ENCODE assay signal across 15 cellular contexts in genomic region chr3:16932877-16933276, GRCh38. TPM values are rescaled to one million over a fixed set of nuclear protein-coding genes. Genes with fewer than 3 reads are reported as not detected.
DNase-seq lines count a peak whose midpoint lies in the region; ATAC-seq, FAIRE-seq and TF ChIP-seq lines count a peak whose summit lies in the region.
"Had no signal": no experiment of that assay in that cellular context is flagged by ENCODE, and none has a peak within 500 bp of the region (broad histone marks: within the 10 kb centered on the region; RNA-seq: fewer than 3 reads in every experiment).

No MANE protein-coding gene starts in this region.

- H3K27ac ChIP-seq in colonic mucosa (no peak overlapping the region), GM23338 (ENCODE audit: low read depth) (no peak overlapping the region)

- no peaks in the 10 kb centered on the region for H3K27me3 Mint-ChIP-seq in dendritic cell treated with granulocyte-macrophage colony-stimulating factor and Interleukin-4, amounts not matched to agents 40 ng/mL and 50 ng/mL, for 4 days
- H3K27me3 Mint-ChIP-seq in GM23338 (ENCODE audit: insufficient read depth, low read depth, poor library complexity), result no peaks in the 10 kb centered on the region

- no peaks in the 10 kb centered on the region for H3K79me2 ChIP-seq in GM23338 (replicated peaks; ENCODE audit: insufficient read depth)

- TF ChIP-seq POLR2A in GM12891 (IDR thresholded peaks at IDR 0.05; ENCODE audit: low read depth, low read length), result 0 out of 2 replicates have a peak, but pooled peaks have one; percentile 32

- DNase-seq in GM12891 (ENCODE audit: insufficient read length, low spot score), result no peak
- DNase-seq in colonic mucosa, result no peak
- DNase-seq in GM23338 (ENCODE audit: low spot score), result no peak
- no peak for DNase-seq in NCI-H146 (lab: John Stamatoyannopoulos, UW)
- DNase-seq: activated CD4-positive, alpha-beta T cell treated with anti-CD3 and anti-CD28 coated beads, Interleukin-2, amount 50 U/mL, for 48 hours; GDM1; NCI-H2081 treated with DMSO at 0.1 percent for 48 hours; retina; stimulated activated CD4-positive, alpha-beta T cell treated with anti-CD3 and anti-CD28 coated beads, Interleukin-4, amount 100 ng/mL, for 1 hour; SW 1271 had no signal

- no peak overlapping the region for H3K9ac ChIP-seq in colonic mucosa (ENCODE audit: low read depth in 2 of 2, low read length in 2 of 2)

- H3K27ac Mint-ChIP-seq in dendritic cell treated with granulocyte-macrophage colony-stimulating factor and Interleukin-4, amounts not matched to agents 40 ng/mL and 50 ng/mL, for 4 days, result peak overlapping the region; percentile 30
- no peak overlapping the region for H3K27ac Mint-ChIP-seq in GM23338

- intact Hi-C loops in dendritic cell treated with granulocyte-macrophage colony-stimulating factor and Interleukin-4, amounts not matched to agents 40 ng/mL and 50 ng/mL, for 4 days (cut with micrococcal nuclease), result no loop called here
- intact Hi-C loops in colonic mucosa (cut with DNase I), result no loop called here

- ATAC-seq in GM21360 (IDR thresholded peaks at IDR 0.05; ENCODE audit: unreplicated experiment), result peak; percentile 51
- ATAC-seq in HG03095 (IDR thresholded peaks at IDR 0.05; ENCODE audit: unreplicated experiment), result peak; percentile 60
- no peak for ATAC-seq in GM19467 (IDR thresholded peaks at IDR 0.05; ENCODE audit: unreplicated experiment)
- ATAC-seq in GM23338, result no peak

- no peaks in the 10 kb centered on the region for H3K9me3 ChIP-seq in colonic mucosa

- H3K36me3 ChIP-seq in colonic mucosa (no peaks in the 10 kb centered on the region), GM23338 (ENCODE audit: insufficient read depth) (no peaks in the 10 kb centered on the region)

- H3F3A ChIP-seq in GM23338 (replicated peaks; ENCODE audit: low read depth), result no peaks in the 10 kb centered on the region

- peaks cover 77% of the 10 kb centered on the region for H3K4me1 Mint-ChIP-seq in dendritic cell treated with granulocyte-macrophage colony-stimulating factor and Interleukin-4, amounts not matched to agents 40 ng/mL and 50 ng/mL, for 4 days (ENCODE audit: low read depth)
- H3K4me1 Mint-ChIP-seq in GM23338, result peaks cover 19% of the 10 kb centered on the region

- no peaks in the 10 kb centered on the region for H4K20me1 ChIP-seq in GM23338 (replicated peaks; ENCODE audit: insufficient read depth)

- peak overlapping the region; percentile 46 for H3K4me3 Mint-ChIP-seq in dendritic cell treated with granulocyte-macrophage colony-stimulating factor and Interleukin-4, amounts not matched to agents 40 ng/mL and 50 ng/mL, for 4 days
- H3K4me3 Mint-ChIP-seq in GM23338, result no peak overlapping the region

- no peaks in the 10 kb centered on the region for H3K9me2 ChIP-seq in GM23338 (ENCODE audit: insufficient read depth)

- peaks cover 6% of the 10 kb centered on the region for H3K36me3 Mint-ChIP-seq in dendritic cell treated with granulocyte-macrophage colony-stimulating factor and Interleukin-4, amounts not matched to agents 40 ng/mL and 50 ng/mL, for 4 days (ENCODE audit: low read depth)
- no peaks in the 10 kb centered on the region for H3K36me3 Mint-ChIP-seq in GM23338 (ENCODE audit: low read depth)

- H3K4me1 ChIP-seq in colonic mucosa (no peaks in the 10 kb centered on the region), GM23338 (ENCODE audit: insufficient read depth) (peaks cover 26% of the 10 kb centered on the region; the same call in 1 of the 2 replicates)

- TF ChIP-seq CTCF in colonic mucosa (IDR thresholded peaks at IDR 0.05), result no peak
- no peak for TF ChIP-seq CTCF in GM23338 (conservative IDR thresholded peaks at IDR 0.05; ENCODE audit: low read depth in 2 of 2)

- no peaks in the 10 kb centered on the region for H3K27me3 ChIP-seq in colonic mucosa
- no peaks in the 10 kb centered on the region for H3K27me3 ChIP-seq in GM23338 (ENCODE audit: insufficient read depth)

- H3K4me3 ChIP-seq in colonic mucosa, result no peak overlapping the region
- no peak overlapping the region for H3K4me3 ChIP-seq in GM23338

- FAIRE-seq in GM12891 (lab: Jason Lieb, UNC), result peak; percentile 85
- FAIRE-seq: islet of Langerhans had no signal

- H3K4me2 ChIP-seq in GM23338, result no peak overlapping the region

- no peaks in the 10 kb centered on the region for H3K9me3 Mint-ChIP-seq in dendritic cell treated with granulocyte-macrophage colony-stimulating factor and Interleukin-4, amounts not matched to agents 40 ng/mL and 50 ng/mL, for 4 days
- H3K9me3 Mint-ChIP-seq in GM23338, result no peaks in the 10 kb centered on the region

- no peak overlapping the region for H2AFZ ChIP-seq in GM23338

TF ChIP-seq in GM12891, 5 proteins besides CTCF, POLR2A, EP300 and RAD21:
- no peak for TF ChIP-seq POLR2AphosphoS5 (IDR thresholded peaks at IDR 0.05; ENCODE audit: low read depth, low read length)
- no peak for TF ChIP-seq POU2F2 (IDR thresholded peaks at IDR 0.05; ENCODE audit: low read depth, low read length)
- TF ChIP-seq TAF1 (IDR thresholded peaks at IDR 0.05; ENCODE audit: low read depth, low read length), result no peak
- no peak for TF ChIP-seq SPI1 (IDR thresholded peaks at IDR 0.05; ENCODE audit: low read depth, low read length)
- TF ChIP-seq PAX5 (IDR thresholded peaks at IDR 0.05; ENCODE audit: insufficient read depth, low read length, severe bottlenecking), result no peak

TF ChIP-seq in GM23338, 12 proteins besides CTCF, POLR2A, EP300 and RAD21:
- TF ChIP-seq ZNF331 (CRISPR knock-in tag; IDR thresholded peaks at IDR 0.05; ENCODE audit: low read depth), result no peak
- no peak for TF ChIP-seq POLR2AphosphoS5 (IDR thresholded peaks at IDR 0.05; ENCODE audit: low read depth)

RNA-seq across cellular contexts. Expression of gene PLCL2, which starts 48.1 kb away (rescaled TPM):
- polyA plus RNA-seq in GM12891 (2012; ENCODE audit: low read depth, missing spikeins), result 22.3 TPM
- total RNA-seq in colonic mucosa, result 10 to 100 TPM; 12.3 to 15.0 TPM
- total RNA-seq in GM23338 (2014; rRNA removed; shearing (Covaris generic)), result 9.2 and 9.7 TPM in 2 replicates
- 1.3 and 1.6 TPM in 2 replicates for polyA plus RNA-seq in GM23338 (2016; fragmentation: Nextera tagmentation; extraction: Ambion mirVana)

Comparison
In these comparisons a context has a peak if more than half of its experiments do, and no peak if none do; other contexts are left out.
1. ATAC-seq: peak in GM21360 (single experiment) and HG03095 (single experiment); none in GM19467 (single experiment) and GM23338 (single experiment).